Comparison of ENCODE assay signal across 17 cellular contexts in the genomic region with DNA sequence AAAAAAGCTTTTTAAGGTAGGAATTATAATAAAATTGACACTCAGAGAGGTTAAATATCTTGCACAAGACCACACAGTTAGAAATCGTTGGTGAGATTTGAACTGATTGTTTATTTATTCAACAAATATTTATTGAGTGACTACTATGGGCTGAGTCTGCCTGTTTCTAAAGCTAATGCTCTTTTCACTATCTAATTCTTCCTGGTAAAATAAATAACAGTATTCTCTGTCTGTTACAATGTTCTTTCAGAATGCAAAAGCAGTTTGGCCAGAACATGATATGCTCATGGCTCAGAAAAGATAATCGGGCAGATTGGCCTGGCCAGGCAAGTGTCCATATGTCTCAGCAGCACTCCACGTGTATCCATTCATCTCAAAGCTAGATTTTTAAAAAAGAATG.
DNase-seq lines count a peak whose midpoint lies in the region; ATAC-seq, FAIRE-seq and TF ChIP-seq lines count a peak whose summit lies in the region.
"Had no signal": no experiment of that assay in that cellular context is flagged by ENCODE, and none has a peak within 500 bp of the region (broad histone marks: within the 10 kb centered on the region; RNA-seq: fewer than 3 reads in every experiment).

No MANE protein-coding gene starts in this region.

- H3K36me3 Mint-ChIP-seq in CD4-positive, alpha-beta T cell (ENCODE audit: low read depth) = peaks cover 9% of the 10 kb centered on the region
- H3K36me3 Mint-ChIP-seq in nephron progenitor cell (ENCODE audit: low read depth) = no peaks in the 10 kb centered on the region

- CTCF ChIA-PET in CD4-positive, alpha-beta T cell (lab: Charles Lee) = interaction anchor here (1.2 to 1.4 kb wide), 2 partner anchors 74 to 681 kb away, joined by 3 read pairs; no protein-coding TSS in a partner anchor

- no peak for DNase-seq in CD4-positive, alpha-beta T cell
- DNase-seq in MG63 (peak; percentile 51), bronchial epithelial cell (ENCODE audit: low read depth) (peak; percentile 49), nephron progenitor cell (no peak), glomerular visceral epithelial cell (ENCODE audit: extremely low spot score) (no peak)
- DNase-seq in activated effector memory CD4-positive, alpha-beta T cell treated with Interleukin-2 at 50 U/mL for 16 hours = no peak
- DNase-seq: activated CD4-positive, alpha-beta T cell treated with anti-CD3 and anti-CD28 coated beads, Interleukin-2, amount 10 ng/mL, durations not matched to agents 7 days and 5 days; mesendoderm; NCI-H2171; NK-92 treated with Interleukin-12 subunit alpha and Interleukin-12 subunit beta, amount 100 ng/mL, for 24 hours; stimulated activated CD4-positive, alpha-beta T cell treated with anti-CD3 and anti-CD28 coated beads, Interleukin-4, amount 100 ng/mL, for 24 hours; T-helper 9 cell; tibial artery had no signal

- H3K4me3 ChIP-seq in MG63 (no peak overlapping the region), bronchial epithelial cell (ENCODE audit: low read depth, low read length) (no peak overlapping the region)
- H3K4me3 ChIP-seq: tibial artery had no signal

- intact Hi-C loops in CD4-positive, alpha-beta T cell (cut with DNase I, micrococcal nuclease) = no loop called here

- H3K9me3 Mint-ChIP-seq in CD4-positive, alpha-beta T cell = no peaks in the 10 kb centered on the region
- peaks cover 1% of the 10 kb centered on the region for H3K9me3 Mint-ChIP-seq in nephron progenitor cell

- no peak overlapping the region for H3K27ac ChIP-seq in CD4-positive, alpha-beta T cell (ENCODE audit: low read depth, low read length)
- H3K27ac ChIP-seq: tibial artery had no signal

- no peak overlapping the region for H3K4me3 Mint-ChIP-seq in CD4-positive, alpha-beta T cell
- no peak overlapping the region for H3K4me3 Mint-ChIP-seq in nephron progenitor cell
- H3K4me3 Mint-ChIP-seq: activated CD4-positive, alpha-beta T cell treated with anti-CD3 and anti-CD28 coated beads, Interleukin-2, amount 10 ng/mL, durations not matched to agents 7 days and 5 days; neural crest cell had no signal

- FAIRE-seq in bronchial epithelial cell (lab: Jason Lieb, UNC) = no peak
- FAIRE-seq: H54 had no signal

- H3K27me3 Mint-ChIP-seq in CD4-positive, alpha-beta T cell = no peaks in the 10 kb centered on the region
- H3K27me3 Mint-ChIP-seq in nephron progenitor cell (ENCODE audit: low read depth, poor library complexity) = peaks cover 9% of the 10 kb centered on the region
- H3K27me3 Mint-ChIP-seq: activated CD4-positive, alpha-beta T cell treated with anti-CD3 and anti-CD28 coated beads, Interleukin-2, amount 10 ng/mL, durations not matched to agents 7 days and 5 days had no signal

- peaks cover 78% of the 10 kb centered on the region for H3K4me1 Mint-ChIP-seq in CD4-positive, alpha-beta T cell (ENCODE audit: low read depth)
- peaks cover 10% of the 10 kb centered on the region for H3K4me1 Mint-ChIP-seq in nephron progenitor cell

- H3K27me3 ChIP-seq in CD4-positive, alpha-beta T cell (ENCODE audit: control insufficient read depth, insufficient read depth, low read length) = no peaks in the 10 kb centered on the region
- H3K27me3 ChIP-seq in MG63 (no peaks in the 10 kb centered on the region), bronchial epithelial cell (ENCODE audit: control insufficient read depth, insufficient read depth, low read length) (no peaks in the 10 kb centered on the region)
- H3K27me3 ChIP-seq: tibial artery had no signal

- no peaks in the 10 kb centered on the region for H3K36me3 ChIP-seq in MG63
- no peaks in the 10 kb centered on the region for H3K36me3 ChIP-seq in bronchial epithelial cell (ENCODE audit: control insufficient read depth, insufficient read depth, low read length)
- H3K36me3 ChIP-seq: tibial artery had no signal

- TF ChIP-seq CTCF in CD4-positive, alpha-beta T cell (IDR thresholded peaks at IDR 0.05) = no peak
- TF ChIP-seq CTCF in bronchial epithelial cell (IDR thresholded peaks at IDR 0.05; ENCODE audit: insufficient read depth, low read length, severe bottlenecking) (no peak), nephron progenitor cell (IDR thresholded peaks at IDR 0.05) (no peak)

- no peak for ATAC-seq in CD4-positive, alpha-beta T cell (ENCODE audit: poor library complexity)
- ATAC-seq in HG02623 (IDR thresholded peaks at IDR 0.05; ENCODE audit: unreplicated experiment) = no peak
- ATAC-seq in HG02678 (IDR thresholded peaks at IDR 0.05; ENCODE audit: unreplicated experiment) = no peak

- POLR2A ChIA-PET in CD4-positive, alpha-beta T cell (lab: Charles Lee) = interaction anchor here (1.3 to 2.1 kb wide), 3 partner anchors 14 to 80 kb away, joined by 4 to 5 read pairs (median 4); no protein-coding TSS in a partner anchor

- no peaks in the 10 kb centered on the region for H3K9me3 ChIP-seq in CD4-positive, alpha-beta T cell (ENCODE audit: control insufficient read depth, low read length)
- peaks cover 4% of the 10 kb centered on the region; the same call in 1 of the 2 replicates for H3K9me3 ChIP-seq in MG63
- H3K9me3 ChIP-seq: tibial artery had no signal

- peak overlapping the region; percentile 32 for H3K27ac Mint-ChIP-seq in CD4-positive, alpha-beta T cell
- H3K27ac Mint-ChIP-seq in nephron progenitor cell = peak overlapping the region; percentile 39
- H3K27ac Mint-ChIP-seq: activated CD4-positive, alpha-beta T cell treated with anti-CD3 and anti-CD28 coated beads, Interleukin-2, amount 10 ng/mL, durations not matched to agents 7 days and 5 days had no signal

Comparison
In these comparisons a context has a peak if more than half of its experiments do, and no peak if none do; other contexts are left out.
1. DNase-seq: peak in MG63 (single experiment) and bronchial epithelial cell (single experiment); none in CD4-positive, alpha-beta T cell (0 of 10), nephron progenitor cell (single experiment), glomerular visceral epithelial cell (single experiment) and activated effector memory CD4-positive, alpha-beta T cell treated with Interleukin-2 at 50 U/mL for 16 hours (single experiment).